In genomic region chr10:57707300-57707658, GRCh38 we compare ENCODE assay signal across 24 cellular contexts.
"Had no signal": no experiment of that assay in that cellular context is flagged by ENCODE, and none has a peak within 500 bp of the region (broad histone marks: within the 10 kb centered on the region; RNA-seq: fewer than 3 reads in every experiment).

No MANE protein-coding gene starts in this region.

- H3K79me2 ChIP-seq: hepatocyte had no signal

- H3K36me3 Mint-ChIP-seq: mesothelial cell of epicardium; naive B cell; naive thymus-derived CD8-positive, alpha-beta T cell had no signal

- H3K27ac ChIP-seq: coronary artery, dorsolateral prefrontal cortex, esophagus muscularis mucosa, foreskin keratinocyte, gastroesophageal sphincter, heart left ventricle, hepatocyte, left lung, lower lobe of right lung had no signal

- H3K27me3 Mint-ChIP-seq: naive B cell; naive thymus-derived CD8-positive, alpha-beta T cell had no signal

- H3K4me3 ChIP-seq: coronary artery, dorsolateral prefrontal cortex, esophagus muscularis mucosa, gastroesophageal sphincter, heart left ventricle, hepatocyte, left lung, lower lobe of right lung, mucosa of descending colon had no signal

- H2AFZ ChIP-seq: hepatocyte had no signal

- H3K27me3 ChIP-seq: dorsolateral prefrontal cortex, esophagus muscularis mucosa, foreskin keratinocyte, gastroesophageal sphincter, heart left ventricle, hepatocyte, left lung had no signal

- H3K36me3 ChIP-seq: esophagus muscularis mucosa, gastroesophageal sphincter, heart left ventricle, left lung, lower lobe of right lung had no signal

- FAIRE-seq: endothelial cell of umbilical vein, frontal cortex, islet of Langerhans, keratinocyte had no signal

- H3K9me3 ChIP-seq: esophagus muscularis mucosa, gastroesophageal sphincter, left lung, lower lobe of right lung, mucosa of descending colon had no signal

- H3K4me1 Mint-ChIP-seq: naive B cell; naive thymus-derived CD8-positive, alpha-beta T cell had no signal

- H3K4me1 ChIP-seq: esophagus muscularis mucosa, foreskin keratinocyte, gastroesophageal sphincter, left lung, lower lobe of right lung had no signal

- H3K4me2 ChIP-seq: hepatocyte had no signal

- H3K27ac Mint-ChIP-seq: mesothelial cell of epicardium, naive B cell had no signal

- H3K4me3 Mint-ChIP-seq: mesothelial cell of epicardium; naive B cell; naive thymus-derived CD8-positive, alpha-beta T cell had no signal

- DNase-seq: dermis blood vessel endothelial cell; dorsolateral prefrontal cortex; effector CD4-positive, alpha-beta T cell; effector memory CD4-positive, alpha-beta T cell; foreskin keratinocyte; heart left ventricle; hypothalamus; left cardiac atrium; left lung; left ventricle myocardium superior; lower lobe of right lung; mesenchymal stem cell; mucosa of descending colon; naive B cell; naive thymus-derived CD8-positive, alpha-beta T cell had no signal

- ATAC-seq: foreskin keratinocyte; gastroesophageal sphincter; heart left ventricle; left cardiac atrium; left lung; left ventricle myocardium superior; lower lobe of right lung; mucosa of descending colon; naive thymus-derived CD8-positive, alpha-beta T cell had no signal
